Comparison of ENCODE assay signal across 19 cellular contexts in the genomic region with DNA sequence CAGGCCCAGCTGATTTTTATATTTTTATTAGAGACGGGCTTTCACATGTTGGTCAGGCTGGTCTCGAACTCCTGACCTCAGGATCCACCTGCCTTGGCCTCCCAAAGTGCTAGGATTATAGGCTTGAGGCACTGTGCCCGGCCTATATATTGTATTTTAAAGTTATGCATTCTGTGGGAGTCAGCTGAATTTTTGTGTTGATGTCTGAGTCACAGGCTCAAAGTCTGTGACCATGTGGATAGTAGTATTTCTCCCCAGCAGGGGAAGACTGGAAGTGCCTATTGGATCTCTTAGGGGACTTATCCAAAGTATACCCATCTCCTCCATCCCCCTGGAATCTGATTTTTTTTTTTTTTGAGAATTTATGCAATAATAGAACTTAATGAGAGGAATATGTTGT.
"Had no signal": no experiment of that assay in that cellular context is flagged by ENCODE, and none has a peak within 500 bp of the region (broad histone marks: within the 10 kb centered on the region; RNA-seq: fewer than 3 reads in every experiment).

No MANE protein-coding gene starts in this region.

- H3K27ac Mint-ChIP-seq: activated naive CD4-positive, alpha-beta T cell treated with anti-CD3 and anti-CD28 coated beads, Interleukin-2, amount 10 ng/mL, durations not matched to agents 7 days and 5 days; activated T-helper 2 cell treated with anti-CD3 and anti-CD28 coated beads, Interferon-gamma antibody, Interleukin-2, Interleukin-4, amounts not matched to agents 10 μg/mL and 5 μg/mL and 100 μg/mL, durations not matched to agents 14 hours and 24 hours and 36 hours; T-cell had no signal

- H3K27me3 Mint-ChIP-seq: activated naive CD4-positive, alpha-beta T cell treated with anti-CD3 and anti-CD28 coated beads, Interleukin-2, amount 10 ng/mL, durations not matched to agents 7 days and 5 days; memory B cell; naive thymus-derived CD4-positive, alpha-beta T cell; T-cell had no signal

- H3K9me3 Mint-ChIP-seq: activated naive CD4-positive, alpha-beta T cell treated with anti-CD3 and anti-CD28 coated beads, Interleukin-2, amount 10 ng/mL, durations not matched to agents 7 days and 5 days; activated T-helper 2 cell treated with anti-CD3 and anti-CD28 coated beads, Interferon-gamma antibody, Interleukin-2, Interleukin-4, amounts not matched to agents 10 μg/mL and 5 μg/mL and 100 μg/mL, durations not matched to agents 14 hours and 24 hours and 36 hours; memory B cell; naive thymus-derived CD4-positive, alpha-beta T cell; T-cell had no signal

- H3K27me3 ChIP-seq: hepatocyte, pancreas, sigmoid colon, tibial artery, uterus had no signal

- H3K4me1 Mint-ChIP-seq: naive thymus-derived CD4-positive, alpha-beta T cell; T-cell had no signal

- DNase-seq: activated CD4-positive, alpha-beta T cell treated with anti-CD3 and anti-CD28 coated beads for 1 hour; activated CD4-positive, alpha-beta T cell treated with anti-CD3 and anti-CD28 coated beads, Interleukin-2, amount 50 U/mL, for 48 hours; activated naive CD4-positive, alpha-beta T cell treated with anti-CD3 and anti-CD28 coated beads, Interleukin-2, amount 10 ng/mL, durations not matched to agents 7 days and 5 days; activated T-cell treated with anti-CD3 and anti-CD28 coated beads, Interleukin-2, amount 50 U/mL, for 1 hour; effector CD8-positive, alpha-beta T cell; kidney; left ventricle myocardium inferior; mucosa of descending colon; naive thymus-derived CD4-positive, alpha-beta T cell; pancreas; sigmoid colon; stimulated activated CD4-positive, alpha-beta T cell treated with anti-CD3 and anti-CD28 coated beads, Interleukin-1b, Interleukin-23, amount 100 ng/mL, for 48 hours; T-cell; T1000; tibial artery; uterus had no signal

- H3K4me3 ChIP-seq: hepatocyte, left ventricle myocardium inferior, mucosa of descending colon, pancreas, sigmoid colon, tibial artery, uterus had no signal

- H3K9me3 ChIP-seq: left ventricle myocardium inferior, mucosa of descending colon, pancreas, sigmoid colon, tibial artery, uterus had no signal

- H3K4me1 ChIP-seq: uterus had no signal

- ATAC-seq: mucosa of descending colon; naive thymus-derived CD4-positive, alpha-beta T cell; pancreas; T-cell had no signal

- H3K36me3 ChIP-seq: uterus had no signal

- H3K4me3 Mint-ChIP-seq: activated naive CD4-positive, alpha-beta T cell treated with anti-CD3 and anti-CD28 coated beads, Interleukin-2, amount 10 ng/mL, durations not matched to agents 7 days and 5 days; memory B cell; naive thymus-derived CD4-positive, alpha-beta T cell; T-cell had no signal

- H3K27ac ChIP-seq: hepatocyte, left ventricle myocardium inferior, pancreas, sigmoid colon, tibial artery, uterus had no signal
